In the genomic region with DNA sequence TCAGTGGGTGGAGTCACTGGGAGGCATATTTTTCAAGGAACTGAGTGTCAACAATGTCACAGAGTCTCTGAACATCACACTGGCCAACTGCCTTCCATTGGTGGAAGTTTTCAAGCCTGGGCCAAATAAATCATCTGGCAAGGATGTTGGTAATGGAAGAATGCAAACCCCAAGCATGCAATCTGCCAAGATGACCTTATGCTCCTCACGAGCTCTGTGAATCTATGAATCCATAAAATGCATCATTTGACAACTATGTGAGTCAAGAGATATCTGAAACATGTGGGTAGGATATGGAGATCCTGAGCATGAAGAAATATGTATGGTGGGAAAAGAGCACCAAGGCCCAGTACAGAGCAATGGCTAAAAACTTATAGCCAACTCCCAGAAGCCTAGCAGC, we compare ENCODE assay signal across 17 cellular contexts.
A peak's percentile ranks its signal among the peaks of the same experiment; 100 is the strongest.
DNase-seq lines count a peak whose midpoint lies in the region; ATAC-seq and TF ChIP-seq lines count a peak whose summit lies in the region.
"Had no signal": no experiment of that assay in that cellular context is flagged by ENCODE, and none has a peak within 500 bp of the region (broad histone marks: within the 10 kb centered on the region; RNA-seq: fewer than 3 reads in every experiment).

No MANE protein-coding gene starts in this region.

- peaks cover 44% of the 10 kb centered on the region for H3K4me1 Mint-ChIP-seq in neural progenitor cell
- H3K4me1 Mint-ChIP-seq: CD4-positive, alpha-beta memory T cell had no signal

- H3K4me3 ChIP-seq in PC-3 (ENCODE audit: low read length) (no peak overlapping the region), neural progenitor cell (no peak overlapping the region)
- H3K4me3 ChIP-seq: gastrocnemius medialis had no signal

- intact Hi-C loops in PC-3 (cut with micrococcal nuclease): no loop called here

- TF ChIP-seq CTCF in PC-3 (conservative IDR thresholded peaks at IDR 0.05; ENCODE audit: low read depth, low read length) (no peak), neural progenitor cell (IDR thresholded peaks at IDR 0.05) (no peak), GM20000 (IDR thresholded peaks at IDR 0.05; ENCODE audit: extremely low read depth, missing control alignments) (no peak)

- H3K36me3 ChIP-seq in PC-3 (ENCODE audit: low read depth, low read length): 0 out of 2 replicates have a peak, but pooled peaks cover 3% of the 10 kb centered on the region
- no peaks in the 10 kb centered on the region for H3K36me3 ChIP-seq in neural progenitor cell
- H3K36me3 ChIP-seq: gastrocnemius medialis had no signal

- H4K20me1 ChIP-seq in PC-3 (ENCODE audit: low read length) (no peaks in the 10 kb centered on the region), neural progenitor cell (ENCODE audit: low read depth) (peaks cover 4% of the 10 kb centered on the region)

- H3K9ac ChIP-seq in PC-3 (ENCODE audit: low read length) (no peak overlapping the region), neural progenitor cell (no peak overlapping the region)

- H3F3A ChIP-seq in PC-3 (ENCODE audit: low read length, unreplicated experiment): no peaks in the 10 kb centered on the region
- H3F3A ChIP-seq in neural progenitor cell (ENCODE audit: low read depth): peaks cover 30% of the 10 kb centered on the region

- no peaks in the 10 kb centered on the region for H3K9me3 ChIP-seq in PC-3 (ENCODE audit: low read length)
- H3K9me3 ChIP-seq in neural progenitor cell (ENCODE audit: low read depth): no peaks in the 10 kb centered on the region

- H3K9me2 ChIP-seq in PC-3 (replicated peaks; ENCODE audit: low read length): no peaks in the 10 kb centered on the region

- POLR2A ChIA-PET in PC-3 (lab: Charles Lee; ENCODE audit: unreplicated experiment): no interaction called here

- H3K79me2 ChIP-seq in PC-3 (ENCODE audit: low read length) (peaks cover 11% of the 10 kb centered on the region; the same call in 1 of the 2 replicates), neural progenitor cell (ENCODE audit: low read depth) (no peaks in the 10 kb centered on the region)

- ATAC-seq in PC-3 (peak; percentile 42), HG02885 (IDR thresholded peaks at IDR 0.05; ENCODE audit: poor library complexity, unreplicated experiment) (no peak), esophagus mucosa (no peak)
- ATAC-seq: gastrocnemius medialis; natural killer cell treated with Interleukin-12 subunit alpha and Interleukin-12 subunit beta and Interleukin-15 and Interleukin-18, amount 100 ng/mL, for 72 hours had no signal

- DNase-seq in EH (ENCODE audit: low read depth) (peak; percentile 89), PC-3 (peak; percentile 51), epithelial cell of prostate (ENCODE audit: low read depth, low spot score) (no peak), neural progenitor cell (ENCODE audit: low spot score) (no peak), GM20000 (ENCODE audit: low spot score) (no peak), RKO (ENCODE audit: low spot score) (no peak)
- DNase-seq: activated CD4-positive, alpha-beta T cell treated with anti-CD3 and anti-CD28 coated beads, Interleukin-2, amount 50 U/mL, for 4 hours; activated gamma-delta T cell; CD4-positive, alpha-beta memory T cell; gastrocnemius medialis; NCI-H1436; NCI-H510A treated with DMSO at 0.1 percent for 48 hours; RPMI8226; stimulated activated naive CD4-positive, alpha-beta T cell treated with Interleukin-2 at 50 U/mL for 16 hours had no signal

- peaks cover 32% of the 10 kb centered on the region for H3K4me1 ChIP-seq in PC-3 (ENCODE audit: insufficient read depth, low read length)
- peaks cover 44% of the 10 kb centered on the region for H3K4me1 ChIP-seq in neural progenitor cell
- H3K4me1 ChIP-seq: gastrocnemius medialis had no signal

- BruUV-seq in PC-3 (replicated peaks; lab: Mats Ljungman, UMichigan): no TSS peak

- peaks cover 2% of the 10 kb centered on the region for H3K27me3 Mint-ChIP-seq in neural progenitor cell (ENCODE audit: insufficient read depth, low read depth)
- H3K27me3 Mint-ChIP-seq: CD4-positive, alpha-beta memory T cell had no signal

- H3K27me3 ChIP-seq in PC-3 (ENCODE audit: low read length): no peaks in the 10 kb centered on the region
- no peaks in the 10 kb centered on the region for H3K27me3 ChIP-seq in neural progenitor cell
- H3K27me3 ChIP-seq: gastrocnemius medialis had no signal

- peaks cover 5% of the 10 kb centered on the region for H3K36me3 Mint-ChIP-seq in neural progenitor cell
- H3K36me3 Mint-ChIP-seq: natural killer cell treated with Interleukin-12 subunit alpha and Interleukin-12 subunit beta and Interleukin-15 and Interleukin-18, amount 100 ng/mL, for 72 hours had no signal

- H2AFZ ChIP-seq in PC-3 (ENCODE audit: low read length) (no peak overlapping the region), neural progenitor cell (replicated peaks) (no peak overlapping the region)

- CTCF ChIA-PET in PC-3 (lab: Charles Lee): interaction anchor here (1.0 kb wide), 1 partner anchor 9 kb away, joined by 4 read pairs; no protein-coding TSS in a partner anchor

- H3K4me2 ChIP-seq in PC-3 (ENCODE audit: low read length) (no peak overlapping the region), neural progenitor cell (no peak overlapping the region)

- H3K27ac ChIP-seq in PC-3 (ENCODE audit: low read length): no peak overlapping the region
- peak overlapping the region; percentile 25 for H3K27ac ChIP-seq in epithelial cell of prostate
- no peak overlapping the region for H3K27ac ChIP-seq in neural progenitor cell
- H3K27ac ChIP-seq: gastrocnemius medialis had no signal

- no peak overlapping the region for H3K27ac Mint-ChIP-seq in neural progenitor cell
- H3K27ac Mint-ChIP-seq: CD4-positive, alpha-beta memory T cell; natural killer cell treated with Interleukin-12 subunit alpha and Interleukin-12 subunit beta and Interleukin-15 and Interleukin-18, amount 100 ng/mL, for 72 hours had no signal

- H3K9me3 Mint-ChIP-seq in neural progenitor cell: peaks cover 21% of the 10 kb centered on the region
- H3K9me3 Mint-ChIP-seq: natural killer cell treated with Interleukin-12 subunit alpha and Interleukin-12 subunit beta and Interleukin-15 and Interleukin-18, amount 100 ng/mL, for 72 hours had no signal

- H3K4me3 Mint-ChIP-seq in neural progenitor cell: peak overlapping the region; percentile 53
- H3K4me3 Mint-ChIP-seq: CD4-positive, alpha-beta memory T cell; natural killer cell treated with Interleukin-12 subunit alpha and Interleukin-12 subunit beta and Interleukin-15 and Interleukin-18, amount 100 ng/mL, for 72 hours had no signal

Comparison
In these comparisons a context has a peak if more than half of its experiments do, and no peak if none do; other contexts are left out.
1. DNase-seq: peak in EH (single experiment) and PC-3 (single experiment); none in epithelial cell of prostate (single experiment), neural progenitor cell (single experiment), GM20000 (single experiment) and RKO (single experiment).